In the genomic region with DNA sequence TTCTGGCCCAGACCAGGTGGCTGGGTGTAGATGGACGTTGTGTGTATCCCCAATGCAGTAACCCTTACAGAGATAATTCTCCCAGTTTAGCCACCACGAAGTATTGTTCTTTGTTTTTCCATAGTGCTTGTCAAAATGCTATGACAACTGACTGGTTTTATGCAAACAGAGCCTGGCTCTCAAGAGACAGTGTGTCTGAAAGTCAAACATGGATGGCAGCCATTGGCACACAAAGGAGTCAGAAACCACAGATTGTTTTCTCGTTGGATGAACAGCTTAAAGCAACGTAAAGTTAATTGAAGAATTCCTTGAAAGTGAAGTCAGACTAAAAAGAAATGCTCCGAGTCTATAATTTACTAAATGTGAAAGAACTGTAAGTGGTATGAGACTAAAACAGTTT, we compare ENCODE assay signal across 14 cellular contexts.
DNase-seq lines count a peak whose midpoint lies in the region; ATAC-seq, FAIRE-seq and TF ChIP-seq lines count a peak whose summit lies in the region.
"Had no signal": no experiment of that assay in that cellular context is flagged by ENCODE, and none has a peak within 500 bp of the region (broad histone marks: within the 10 kb centered on the region; RNA-seq: fewer than 3 reads in every experiment).

No MANE protein-coding gene starts in this region.

- POLR2A ChIA-PET in activated CD4-positive, alpha-beta T cell treated with anti-CD3 and anti-CD28 coated beads for 36 hours (lab: Charles Lee) = no interaction called here

- DNase-seq in AG20443 (ENCODE audit: low spot score) = peak; percentile 56
- DNase-seq in GM23248 = peak; percentile 79
- peak; percentile 83 for DNase-seq in RPMI7951 (ENCODE audit: low read depth)
- no peak for DNase-seq in hepatocyte (ENCODE audit: low spot score)
- DNase-seq in activated CD4-positive, alpha-beta T cell treated with anti-CD3 and anti-CD28 coated beads for 36 hours = no peak
- no peak for DNase-seq in HTR-8/SVneo (ENCODE audit: insufficient read length, low spot score)
- DNase-seq: midbrain, stomach, WERI-Rb-1 had no signal

- H3K9me3 ChIP-seq in GM23248 (ENCODE audit: low read depth) (no peaks in the 10 kb centered on the region), hepatocyte (ENCODE audit: low read depth) (no peaks in the 10 kb centered on the region)
- H3K9me3 ChIP-seq: stomach had no signal

- no peak for TF ChIP-seq CTCF in hepatocyte (IDR thresholded peaks at IDR 0.05; ENCODE audit: poor library complexity)

- H4K20me1 ChIP-seq in GM23248 (ENCODE audit: insufficient read depth) (no peaks in the 10 kb centered on the region), hepatocyte (ENCODE audit: insufficient read depth, poor library complexity, severe bottlenecking) (no peaks in the 10 kb centered on the region)

- peaks cover 9% of the 10 kb centered on the region for H3K36me3 Mint-ChIP-seq in activated CD4-positive, alpha-beta T cell treated with anti-CD3 and anti-CD28 coated beads for 36 hours (ENCODE audit: low read depth)

- H3K27me3 Mint-ChIP-seq in activated CD4-positive, alpha-beta T cell treated with anti-CD3 and anti-CD28 coated beads for 36 hours = no peaks in the 10 kb centered on the region

- in situ Hi-C loops in GM23248 (cut with MboI) = no loop called here

- H3K9me2 ChIP-seq in GM23248 (ENCODE audit: insufficient read depth) (no peaks in the 10 kb centered on the region), hepatocyte (replicated peaks; ENCODE audit: insufficient read depth) (no peaks in the 10 kb centered on the region)

- H3F3A ChIP-seq in GM23248 (ENCODE audit: insufficient read depth) = peaks cover 14% of the 10 kb centered on the region; the same call in 1 of the 2 replicates

- H3K36me3 ChIP-seq in GM23248 (ENCODE audit: low read depth) = no peaks in the 10 kb centered on the region
- H3K36me3 ChIP-seq in hepatocyte (replicated peaks; ENCODE audit: insufficient read depth, low read depth) = no peaks in the 10 kb centered on the region
- H3K36me3 ChIP-seq: stomach, WERI-Rb-1 had no signal

- H3K79me2 ChIP-seq in GM23248 (ENCODE audit: insufficient read depth) (no peaks in the 10 kb centered on the region), hepatocyte (no peaks in the 10 kb centered on the region)
- H3K79me2 ChIP-seq: parathyroid adenoma had no signal

- H3K9ac ChIP-seq in GM23248 = peak overlapping the region; percentile 26; the same call in 1 of the 2 replicates
- H3K9ac ChIP-seq: parathyroid adenoma had no signal

- no peak overlapping the region for H2AFZ ChIP-seq in GM23248
- H2AFZ ChIP-seq in hepatocyte = peak overlapping the region; percentile 7
- H2AFZ ChIP-seq: parathyroid adenoma had no signal

- H3K27ac Mint-ChIP-seq in activated CD4-positive, alpha-beta T cell treated with anti-CD3 and anti-CD28 coated beads for 36 hours = no peak overlapping the region

- intact Hi-C loops in activated CD4-positive, alpha-beta T cell treated with anti-CD3 and anti-CD28 coated beads for 36 hours (cut with DNase I, micrococcal nuclease) = no loop called here

- H3K4me1 Mint-ChIP-seq in activated CD4-positive, alpha-beta T cell treated with anti-CD3 and anti-CD28 coated beads for 36 hours = no peaks in the 10 kb centered on the region

- H3K4me3 Mint-ChIP-seq in activated CD4-positive, alpha-beta T cell treated with anti-CD3 and anti-CD28 coated beads for 36 hours = no peak overlapping the region

- H3K27ac ChIP-seq in GM23248 (peak overlapping the region; percentile 66), hepatocyte (peak overlapping the region; percentile 82)
- H3K27ac ChIP-seq: C4-2B, parathyroid adenoma, WERI-Rb-1 had no signal

- no peak for FAIRE-seq in HTR-8/SVneo (lab: Jason Lieb, UNC)
- FAIRE-seq: endometrium had no signal

- H3K9me3 Mint-ChIP-seq in activated CD4-positive, alpha-beta T cell treated with anti-CD3 and anti-CD28 coated beads for 36 hours (ENCODE audit: low read depth) = no peaks in the 10 kb centered on the region

- CTCF ChIA-PET in activated CD4-positive, alpha-beta T cell treated with anti-CD3 and anti-CD28 coated beads for 36 hours (lab: Charles Lee) = no interaction called here

- no peak for ATAC-seq in activated CD4-positive, alpha-beta T cell treated with anti-CD3 and anti-CD28 coated beads for 36 hours
- ATAC-seq in GM18858 (IDR thresholded peaks at IDR 0.05; ENCODE audit: unreplicated experiment) (no peak), GM18870 (IDR thresholded peaks at IDR 0.05; ENCODE audit: unreplicated experiment) (no peak)

- H3K27me3 ChIP-seq in GM23248 (replicated peaks; ENCODE audit: insufficient read depth) = no peaks in the 10 kb centered on the region
- H3K27me3 ChIP-seq in hepatocyte = no peaks in the 10 kb centered on the region
- H3K27me3 ChIP-seq: stomach had no signal

- H3K4me2 ChIP-seq in GM23248 (ENCODE audit: unreplicated experiment) = peak overlapping the region; percentile 1
- no peak overlapping the region for H3K4me2 ChIP-seq in hepatocyte

- WGBS in GM23248 (ENCODE audit: low coverage in 1 of 2, low lambda C conversion rate in 2 of 2, missing lambda C conversion rate in 2 of 2), 2 experiments = 21 to 22% methylated on average over 5 of the region's 5 CpGs
- WGBS in hepatocyte (ENCODE audit: low lambda C conversion rate, missing lambda C conversion rate) = 46% methylated on average over 5 of the region's 5 CpGs

- H3K4me1 ChIP-seq in GM23248 (ENCODE audit: insufficient read depth) (peaks cover 44% of the 10 kb centered on the region), hepatocyte (ENCODE audit: insufficient read depth) (peaks cover 23% of the 10 kb centered on the region)
- H3K4me1 ChIP-seq: parathyroid adenoma had no signal

- H3K4me3 ChIP-seq in GM23248 (no peak overlapping the region), hepatocyte (no peak overlapping the region)
- H3K4me3 ChIP-seq: stomach had no signal

Comparison
In these comparisons a context has a peak if more than half of its experiments do, and no peak if none do; other contexts are left out.
1. DNase-seq: peak in AG20443 (single experiment), GM23248 (single experiment) and RPMI7951 (single experiment); none in hepatocyte (single experiment), activated CD4-positive, alpha-beta T cell treated with anti-CD3 and anti-CD28 coated beads for 36 hours (single experiment) and HTR-8/SVneo (single experiment).